In the genomic region with DNA sequence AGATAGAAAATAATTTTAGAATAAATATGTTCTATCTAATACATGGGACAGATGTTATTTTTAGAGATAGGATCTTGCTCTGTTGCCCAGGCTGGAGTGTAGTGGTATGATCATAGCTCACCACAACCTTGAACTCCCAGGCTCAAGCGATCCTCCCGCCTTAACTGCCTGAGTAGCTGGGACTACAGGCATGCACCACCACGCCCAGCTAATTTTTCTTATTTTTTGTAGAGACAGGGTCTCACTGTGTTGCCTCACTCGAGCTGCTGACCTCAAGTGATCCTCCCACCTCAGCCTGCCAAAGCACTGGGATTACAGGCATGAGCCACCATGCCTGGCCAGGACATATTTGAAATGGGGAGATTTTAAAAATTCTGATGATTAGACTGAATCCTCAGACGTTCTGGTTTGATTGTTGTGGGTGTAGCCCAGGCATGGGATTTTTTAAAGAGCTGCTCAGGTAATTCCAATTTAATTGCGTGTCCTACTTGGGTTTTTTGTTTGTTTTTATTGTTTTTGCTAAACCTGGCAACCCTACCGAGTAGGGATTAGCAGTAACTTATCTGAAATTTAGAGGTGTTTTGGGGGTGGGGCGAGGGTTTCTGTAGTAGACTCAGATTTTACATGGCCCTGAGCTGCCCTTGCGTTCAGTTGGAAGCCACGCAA, we compare ENCODE assay signal across 1 cellular context.
TF ChIP-seq lines count a peak whose summit lies in the region.

No MANE protein-coding gene starts in this region.

TF ChIP-seq in HCT116, 20 proteins besides CTCF, POLR2A, EP300 and RAD21 (continued from another document):
- TF ChIP-seq, protein P1, sequence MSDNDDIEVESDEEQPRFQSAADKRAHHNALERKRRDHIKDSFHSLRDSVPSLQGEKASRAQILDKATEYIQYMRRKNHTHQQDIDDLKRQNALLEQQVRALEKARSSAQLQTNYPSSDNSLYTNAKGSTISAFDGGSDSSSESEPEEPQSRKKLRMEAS (IDR thresholded peaks at IDR 0.05): no peak
- TF ChIP-seq ELF1 (IDR thresholded peaks at IDR 0.05; ENCODE audit: borderline replicate concordance, low read depth) (no peak), CBX3 (IDR thresholded peaks at IDR 0.05; ENCODE audit: low read depth) (no peak), SIN3A (IDR thresholded peaks at IDR 0.05; ENCODE audit: low read depth) (no peak), JUND (IDR thresholded peaks at IDR 0.05) (no peak), EGR1 (IDR thresholded peaks at IDR 0.05; ENCODE audit: low read depth) (no peak), ZFX (IDR thresholded peaks at IDR 0.05) (no peak), FOSL1 (IDR thresholded peaks at IDR 0.05; ENCODE audit: low read depth) (no peak), CEBPB (IDR thresholded peaks at IDR 0.05; ENCODE audit: low read depth) (no peak), EZH2 (IDR thresholded peaks at IDR 0.05) (no peak), SRF (IDR thresholded peaks at IDR 0.05; ENCODE audit: low read depth) (no peak), YY1 (IDR thresholded peaks at IDR 0.05; ENCODE audit: extremely low read depth, insufficient replicate concordance, low read depth, low read length) (no peak)
- TF ChIP-seq, protein P2, sequence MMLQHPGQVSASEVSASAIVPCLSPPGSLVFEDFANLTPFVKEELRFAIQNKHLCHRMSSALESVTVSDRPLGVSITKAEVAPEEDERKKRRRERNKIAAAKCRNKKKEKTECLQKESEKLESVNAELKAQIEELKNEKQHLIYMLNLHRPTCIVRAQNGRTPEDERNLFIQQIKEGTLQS (IDR thresholded peaks at IDR 0.05): no peak
